Comparison of ENCODE assay signal across 8 cellular contexts in genomic region chr3:119676771-119677640, GRCh38. TPM values are rescaled to one million over a fixed set of nuclear protein-coding genes. Genes with fewer than 3 reads are reported as not detected.
DNase-seq lines count a peak whose midpoint lies in the region; ATAC-seq, FAIRE-seq and TF ChIP-seq lines count a peak whose summit lies in the region.

Gene COX17, minus strand, starts transcription at chr3:119677406. Its CDS starts 96 bp downstream, at chr3:119677310.

- no peaks in the 10 kb centered on the region for H3K27me3 ChIP-seq in astrocyte (ENCODE audit: insufficient read depth, low read length)
- H3K27me3 ChIP-seq in rectal smooth muscle tissue (ENCODE audit: control insufficient read depth, insufficient read depth, low read length) = no peaks in the 10 kb centered on the region
- H3K27me3 ChIP-seq in aorta (ENCODE audit: control insufficient read depth in 1 of 2, insufficient read depth in 2 of 2, low read length in 1 of 2) = no peaks in the 10 kb centered on the region

- TF ChIP-seq POLR2A in GM18505 (IDR thresholded peaks at IDR 0.05; ENCODE audit: borderline replicate concordance, extremely low read depth, insufficient read depth, insufficient read length) = peak; percentile 69

- H3K27me3 Mint-ChIP-seq in astrocyte (ENCODE audit: low read depth, unreplicated experiment) = no peaks in the 10 kb centered on the region

- peak within 1 kb of the TSS; percentile 96 for H3K4me2 ChIP-seq in astrocyte (ENCODE audit: low read length)

- intact Hi-C loops in aorta (cut with DNase I) = loop anchor here in 1 of 2 donors (2.0 to 10.0 kb wide), 2 partner anchors 98 to 182 kb away; partner anchors contain the start of genes ADPRH and TIMMDC1

- H3K4me1 ChIP-seq in astrocyte (ENCODE audit: insufficient read depth, low read length) (peaks cover 7% of the 10 kb centered on the region), rectal smooth muscle tissue (ENCODE audit: control insufficient read depth, insufficient read depth, low read length) (peaks cover 10% of the 10 kb centered on the region), aorta (ENCODE audit: control insufficient read depth in 1 of 2, insufficient read depth in 2 of 2, low read length in 2 of 2) (no peaks in the 10 kb centered on the region)

- H3K4me3 ChIP-seq in astrocyte (ENCODE audit: insufficient read depth, low read depth, low read length) (peak within 1 kb of the TSS; percentile 95), rectal smooth muscle tissue (ENCODE audit: low read length) (peak within 1 kb of the TSS; percentile 80), aorta (ENCODE audit: low read length in 2 of 2) (peak within 1 kb of the TSS; percentile 79 to 81)

- WGBS in aorta, 2 donors = 0% methylated on average over 53 to 54 of the region's 54 CpGs

- H3K9me3 ChIP-seq in astrocyte (ENCODE audit: insufficient read depth, low read depth, low read length) = no peaks in the 10 kb centered on the region
- no peaks in the 10 kb centered on the region for H3K9me3 ChIP-seq in aorta (ENCODE audit: control insufficient read depth, low read length)

- peak within 1 kb of the TSS; percentile 96 for H3K4me3 Mint-ChIP-seq in astrocyte (ENCODE audit: unreplicated experiment)

- H3K9me3 Mint-ChIP-seq in astrocyte (ENCODE audit: unreplicated experiment) = no peaks in the 10 kb centered on the region

- H4K20me1 ChIP-seq in astrocyte (ENCODE audit: insufficient read depth, low read length) = no peaks in the 10 kb centered on the region

- no peak for TF ChIP-seq CTCF in astrocyte (IDR thresholded peaks at IDR 0.05; ENCODE audit: insufficient read depth, low read depth, low read length)

- H3K27ac ChIP-seq in astrocyte (ENCODE audit: low read depth, low read length) (peak within 1 kb of the TSS; percentile 61), rectal smooth muscle tissue (ENCODE audit: low read depth, low read length) (peak within 1 kb of the TSS; percentile 92), aorta (ENCODE audit: low read depth in 1 of 2, low read length in 2 of 2) (peak within 1 kb of the TSS; percentile 61 to 92)

- DNase-seq in NCI-H2029 (lab: John Stamatoyannopoulos, UW) = peak; percentile 97
- peak; percentile 95 for DNase-seq in T-helper 22 cell (ENCODE audit: low read depth)
- peak; percentile 92 for DNase-seq in astrocyte (ENCODE audit: low read depth)
- peak; percentile 94 for DNase-seq in hepatic stellate cell (ENCODE audit: low spot score)
- DNase-seq in aorta = peak; percentile 96 to 97

- peak within 1 kb of the TSS; percentile 64 for H3K27ac Mint-ChIP-seq in astrocyte (ENCODE audit: unreplicated experiment)

- peak; percentile 71 for FAIRE-seq in astrocyte (lab: Jason Lieb, UNC)

- H3K36me3 Mint-ChIP-seq in astrocyte (ENCODE audit: low read depth, unreplicated experiment) = peaks cover 3% of the 10 kb centered on the region

- peaks cover 6% of the 10 kb centered on the region for H3K36me3 ChIP-seq in astrocyte (ENCODE audit: insufficient read depth, low read length)
- peaks cover 11% of the 10 kb centered on the region for H3K36me3 ChIP-seq in rectal smooth muscle tissue (ENCODE audit: control insufficient read depth, insufficient read depth, low read length)
- H3K36me3 ChIP-seq in aorta (ENCODE audit: control insufficient read depth in 1 of 2, insufficient read depth in 2 of 2, low read length in 1 of 2) = peaks cover 0 to 3% of the 10 kb centered on the region in 2 donors

- peak within 1 kb of the TSS; percentile 82 for H3K9ac ChIP-seq in astrocyte (ENCODE audit: low read length)
- peak within 1 kb of the TSS; percentile 62 for H3K9ac ChIP-seq in rectal smooth muscle tissue (ENCODE audit: low read length)

- peaks cover 14% of the 10 kb centered on the region for H3K79me2 ChIP-seq in astrocyte (ENCODE audit: insufficient read depth, low read length)

- H3K4me1 Mint-ChIP-seq in astrocyte (ENCODE audit: low read depth, unreplicated experiment) = peaks cover 11% of the 10 kb centered on the region

- peak within 1 kb of the TSS; percentile 97 for H2AFZ ChIP-seq in astrocyte (ENCODE audit: low read depth, low read length)

- ATAC-seq in GM18505 (IDR thresholded peaks at IDR 0.05; ENCODE audit: unreplicated experiment) (peak; percentile 88), HG02973 (IDR thresholded peaks at IDR 0.05; ENCODE audit: unreplicated experiment) (peak; percentile 85), aorta (ENCODE audit: low FRiP score) (peak; percentile 95)

RNA-seq across cellular contexts. Expression of gene COX17, which starts in this region (rescaled TPM):
- 22.8 and 24.3 TPM in 2 replicates for total RNA-seq in astrocyte
- 10 to 100 TPM; 43.6 to 47.3 TPM for total RNA-seq in aorta
- 100 to 1,000 TPM in 1 of 2 donors, 10 to 100 TPM in 1; 74.9 to 170 TPM for polyA plus RNA-seq in aorta

Comparison
In these comparisons a context has a peak if more than half of its experiments do, and no peak if none do; other contexts are left out.
1. Peak in every context shown above with its lines: DNase-seq, ATAC-seq, H3K4me3 ChIP-seq and H3K27ac ChIP-seq.